22 cellular contexts compared by ENCODE assay signal in the genomic region with DNA sequence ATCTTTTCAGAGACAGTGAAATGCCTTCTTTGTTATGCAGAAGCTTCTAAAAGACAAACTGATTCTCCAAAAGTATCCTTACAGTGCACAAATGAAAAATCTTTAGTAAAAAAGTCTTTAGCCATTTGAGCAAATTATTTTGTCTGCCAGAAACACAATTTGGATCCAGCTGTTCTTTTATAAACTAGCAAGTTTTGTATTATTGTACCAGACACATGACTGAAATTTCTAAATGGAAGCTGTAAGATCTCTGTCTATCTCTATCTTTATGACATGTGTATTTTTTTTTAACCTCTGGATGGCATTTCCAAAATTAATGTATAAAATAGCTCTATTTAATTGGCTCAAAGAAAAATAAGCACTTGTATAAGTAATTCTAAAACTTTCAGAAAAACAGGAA.
"Had no signal": no experiment of that assay in that cellular context is flagged by ENCODE, and none has a peak within 500 bp of the region (broad histone marks: within the 10 kb centered on the region; RNA-seq: fewer than 3 reads in every experiment).

No MANE protein-coding gene starts in this region.

- H3K27me3 ChIP-seq: MG63, SJCRH30 had no signal

- H3K36me3 ChIP-seq: MG63 had no signal

- DNase-seq: Karpas-422, KBM-7, MG63, NCI-H1092, NCI-H1105 treated with DMSO at 0.1 percent for 48 hours, NCI-H1417 treated with DMSO at 0.1 percent for 48 hours, NCI-H146, NCI-H1694 treated with DMSO at 0.1 percent for 48 hours, NCI-H1930, NCI-H2081, NCI-H2107, NCI-H2227 treated with DMSO at 0.1 percent for 48 hours, NCI-H446, NCI-H510A, NCI-H524 treated with DMSO at 0.1 percent for 48 hours, NCI-H69, NCI-H774, RPMI8226, SHP77 treated with DMSO at 0.1 percent for 48 hours, SJCRH30 had no signal

- ATAC-seq: SK-N-SH treated with all-trans-retinoic acid at 6 μM for 48 hours had no signal

- FAIRE-seq: RCC 7860 had no signal

- H3K9me3 ChIP-seq: MG63, SJCRH30 had no signal

- H3K4me3 ChIP-seq: MG63, SJCRH30 had no signal

- H3K27ac ChIP-seq: SJCRH30 had no signal
